In the genomic region with DNA sequence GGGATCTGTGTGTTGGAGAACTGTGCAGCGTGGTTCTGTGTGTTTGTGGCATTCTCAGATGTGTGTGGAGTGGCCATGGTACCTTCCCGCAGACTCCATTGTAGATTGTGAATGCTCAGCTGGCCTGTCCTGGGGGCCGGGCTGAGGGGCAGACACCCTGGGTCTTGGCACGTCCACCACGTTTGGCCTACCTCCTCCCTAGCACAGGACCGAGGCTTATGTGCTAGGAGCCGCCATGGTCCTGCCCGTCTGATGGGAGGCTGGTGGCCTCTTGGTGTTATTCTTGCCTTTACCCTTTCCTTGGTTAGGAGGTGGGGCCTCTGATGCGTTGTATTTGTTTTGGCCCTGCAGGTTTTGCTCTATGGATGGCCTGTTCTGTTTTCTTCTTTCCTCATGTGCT, we compare ENCODE assay signal across 19 cellular contexts. TPM values are rescaled to one million over a fixed set of nuclear protein-coding genes. Genes with fewer than 3 reads are reported as not detected.
DNase-seq lines count a peak whose midpoint lies in the region; ATAC-seq and TF ChIP-seq lines count a peak whose summit lies in the region.
"Had no signal": no experiment of that assay in that cellular context is flagged by ENCODE, and none has a peak within 500 bp of the region (broad histone marks: within the 10 kb centered on the region; RNA-seq: fewer than 3 reads in every experiment).

No MANE protein-coding gene starts in this region.

- H3K27ac ChIP-seq in SK-N-SH (ENCODE audit: low read depth in 2 of 2, low read length in 1 of 2): peak overlapping the region; percentile 50 to 68
- peak overlapping the region; percentile 60; the same call in 1 of the 2 replicates for H3K27ac ChIP-seq in MM.1S (ENCODE audit: low read length)
- peak overlapping the region; percentile 70 to 89 (median 82) for H3K27ac ChIP-seq in sigmoid colon
- no peak overlapping the region for H3K27ac ChIP-seq in PC-9
- H3K27ac ChIP-seq: 22Rv1; ascending aorta; BLaER1 treated with 17β-estradiol and CSF1 and Interleukin-3, amounts not matched to agents 10 nM and 100 nM; SK-N-MC; upper lobe of right lung had no signal

- no peaks in the 10 kb centered on the region for H3K9me3 ChIP-seq in SK-N-SH
- no peaks in the 10 kb centered on the region for H3K9me3 ChIP-seq in MM.1S (replicated peaks; ENCODE audit: insufficient read depth, low read length)
- H3K9me3 ChIP-seq in sigmoid colon: no peaks in the 10 kb centered on the region
- H3K9me3 ChIP-seq in PC-9 (ENCODE audit: insufficient read depth, low read depth): no peaks in the 10 kb centered on the region
- H3K9me3 ChIP-seq: ascending aorta; BLaER1 treated with 17β-estradiol and CSF1 and Interleukin-3, amounts not matched to agents 10 nM and 100 nM; upper lobe of right lung had no signal

- no peak for TF ChIP-seq CTCF in SK-N-SH (IDR thresholded peaks at IDR 0.05)
- TF ChIP-seq CTCF in MM.1S (IDR thresholded peaks at IDR 0.05; ENCODE audit: low read length): no peak
- no peak for TF ChIP-seq CTCF in chondrocyte (IDR thresholded peaks at IDR 0.05)
- no peak for TF ChIP-seq CTCF in sigmoid colon (IDR thresholded peaks at IDR 0.05)
- no peak for TF ChIP-seq CTCF in PC-9 (conservative IDR thresholded peaks at IDR 0.05)

- H3K36me3 Mint-ChIP-seq in chondrocyte (ENCODE audit: low read depth): peaks cover 2% of the 10 kb centered on the region

- POLR2A ChIA-PET in SK-N-SH (lab: Yijun Ruan, JAX): no interaction called here
- POLR2A ChIA-PET in PC-9 (lab: Charles Lee; ENCODE audit: unreplicated experiment): interaction anchor here (0.7 kb wide), 1 partner anchor 185 kb away, joined by 4 read pairs; no protein-coding TSS in a partner anchor

- H3K4me3 Mint-ChIP-seq in chondrocyte (ENCODE audit: unreplicated experiment): no peak overlapping the region

- H3K9me2 ChIP-seq in SK-N-SH (no peaks in the 10 kb centered on the region), MM.1S (replicated peaks; ENCODE audit: insufficient read depth, low read length) (no peaks in the 10 kb centered on the region), PC-9 (ENCODE audit: insufficient read depth) (no peaks in the 10 kb centered on the region)

- H4K20me1 ChIP-seq in SK-N-SH (ENCODE audit: insufficient read depth): peaks cover 38% of the 10 kb centered on the region
- H4K20me1 ChIP-seq in MM.1S (ENCODE audit: insufficient read depth, low read length): no peaks in the 10 kb centered on the region
- peaks cover 43% of the 10 kb centered on the region for H4K20me1 ChIP-seq in PC-9 (ENCODE audit: insufficient read depth)

- TF ChIP-seq POLR2A in sigmoid colon (IDR thresholded peaks at IDR 0.05): no peak

- no peak for DNase-seq in SK-N-SH
- DNase-seq in MM.1S: no peak
- no peak for DNase-seq in chondrocyte (ENCODE audit: low spot score)
- DNase-seq in sigmoid colon: no peak
- no peak for DNase-seq in NCI-H2107 treated with DMSO at 0.1 percent for 48 hours (lab: John Stamatoyannopoulos, UW; ENCODE audit: unreplicated experiment)
- DNase-seq in PC-9: no peak
- no peak for DNase-seq in NOMO-1 treated with dmso at 0.1 percent for 144 hours (lab: John Stamatoyannopoulos, UW; ENCODE audit: unreplicated experiment)
- DNase-seq: activated gamma-delta T cell, cortex of kidney, islet precursor cell, NCI-H1436, NCI-H226, upper lobe of right lung had no signal

- peak overlapping the region; percentile 91 for H3K27ac Mint-ChIP-seq in chondrocyte (ENCODE audit: unreplicated experiment)

- H3K27me3 Mint-ChIP-seq in chondrocyte (ENCODE audit: low read depth): no peaks in the 10 kb centered on the region

- H3K4me1 Mint-ChIP-seq in chondrocyte (ENCODE audit: low read depth): peaks cover 55% of the 10 kb centered on the region

- H3F3A ChIP-seq in SK-N-SH (replicated peaks; ENCODE audit: insufficient read depth) (peaks cover 10% of the 10 kb centered on the region), MM.1S (ENCODE audit: insufficient read depth, low read length) (peaks cover 31% of the 10 kb centered on the region), PC-9 (ENCODE audit: insufficient read depth, low read depth) (peaks cover 33% of the 10 kb centered on the region)

- H3K4me1 ChIP-seq in SK-N-SH (ENCODE audit: control insufficient read depth in 1 of 2, insufficient read depth in 2 of 2, low read depth in 1 of 2, low read length in 1 of 2): peaks cover 15 to 27% of the 10 kb centered on the region in 2 experiments
- H3K4me1 ChIP-seq in MM.1S (ENCODE audit: low read length): peaks cover 43% of the 10 kb centered on the region
- peaks cover 0 to 74% (median 67%) of the 10 kb centered on the region in 4 donors for H3K4me1 ChIP-seq in sigmoid colon
- H3K4me1 ChIP-seq in PC-9 (replicated peaks; ENCODE audit: insufficient read depth): peaks cover 39% of the 10 kb centered on the region

- H3K79me2 ChIP-seq in SK-N-SH (ENCODE audit: insufficient read depth) (peaks cover 41% of the 10 kb centered on the region), MM.1S (ENCODE audit: low read length) (peaks cover 59% of the 10 kb centered on the region), PC-9 (ENCODE audit: low read depth) (peaks cover 13% of the 10 kb centered on the region)

- H2AFZ ChIP-seq in SK-N-SH (ENCODE audit: low read depth) (no peak overlapping the region), MM.1S (ENCODE audit: low read length) (no peak overlapping the region), PC-9 (no peak overlapping the region)

- no peak overlapping the region for H3K4me3 ChIP-seq in SK-N-SH (ENCODE audit: low read depth in 2 of 2, low read length in 1 of 2)
- H3K4me3 ChIP-seq in MM.1S (ENCODE audit: low read length): no peak overlapping the region; the same call in 1 of the 2 replicates
- no peak overlapping the region for H3K4me3 ChIP-seq in sigmoid colon
- no peak overlapping the region for H3K4me3 ChIP-seq in PC-9
- H3K4me3 ChIP-seq: ascending aorta; BLaER1 treated with 17β-estradiol and CSF1 and Interleukin-3, amounts not matched to agents 10 nM and 100 nM; SK-N-MC; upper lobe of right lung had no signal

- H3K9ac ChIP-seq in SK-N-SH (no peak overlapping the region), MM.1S (ENCODE audit: low read length) (no peak overlapping the region)
- H3K9ac ChIP-seq: BLaER1 treated with 17β-estradiol and CSF1 and Interleukin-3, amounts not matched to agents 10 nM and 100 nM had no signal

- no peak for ATAC-seq in SK-N-SH treated with all-trans-retinoic acid at 6 μM for 48 hours
- ATAC-seq: sciatic nerve, upper lobe of right lung had no signal

- CTCF ChIA-PET in SK-N-SH (lab: Yijun Ruan, JAX): interaction anchor here (0.9 to 2.1 kb wide), 4 partner anchors 35 to 239 kb away, joined by 3 to 5 read pairs (median 3); a partner anchor contains a TSS
- CTCF ChIA-PET in PC-9 (lab: Charles Lee): interaction anchor here (1.2 kb wide), 1 partner anchor 193 kb away, joined by 5 read pairs; no protein-coding TSS in a partner anchor

- H3K27me3 ChIP-seq in SK-N-SH (ENCODE audit: insufficient read depth): no peaks in the 10 kb centered on the region
- H3K27me3 ChIP-seq in MM.1S (replicated peaks; ENCODE audit: insufficient read depth, low read length): no peaks in the 10 kb centered on the region
- H3K27me3 ChIP-seq in sigmoid colon: no peaks in the 10 kb centered on the region
- H3K27me3 ChIP-seq in PC-9 (ENCODE audit: insufficient read depth, low read depth): no peaks in the 10 kb centered on the region
- H3K27me3 ChIP-seq: ascending aorta; BLaER1 treated with 17β-estradiol and CSF1 and Interleukin-3, amounts not matched to agents 10 nM and 100 nM; upper lobe of right lung had no signal

- TF ChIP-seq EP300 in SK-N-SH (IDR thresholded peaks at IDR 0.05; ENCODE audit: borderline replicate concordance in 1 of 2, low read depth in 1 of 2, low read length in 1 of 2) (no peak), sigmoid colon (IDR thresholded peaks at IDR 0.05) (no peak)

- no peak for TF ChIP-seq RAD21 in SK-N-SH (IDR thresholded peaks at IDR 0.05; ENCODE audit: low read length)

- BruUV-seq in PC-9 (replicated peaks; lab: Mats Ljungman, UMichigan): no TSS peak

- 90% methylated on average over 5 of the region's 9 CpGs for WGBS in SK-N-SH (ENCODE audit: low lambda C conversion rate)
- WGBS in sigmoid colon, 2 donors: 92 to 93% methylated on average over 9 of the region's 9 CpGs

- intact Hi-C loops in sigmoid colon (cut with DNase I) (loop anchor here (5.0 kb wide), 3 partner anchors 33 to 322 kb away; a partner anchor contains a TSS), PC-9 (cut with micrococcal nuclease; ENCODE audit: unreplicated experiment) (loop anchor here (5.0 to 10.0 kb wide), 3 partner anchors 278 to 614 kb away; a partner anchor contains a TSS)

- H3K9me3 Mint-ChIP-seq in chondrocyte (ENCODE audit: low read depth): no peaks in the 10 kb centered on the region

- peaks cover 21 to 47% of the 10 kb centered on the region in 2 experiments for H3K36me3 ChIP-seq in SK-N-SH (replicated peaks in 1 of 2; ENCODE audit: control insufficient read depth in 1 of 2, insufficient read depth in 2 of 2, low read length in 1 of 2)
- peaks cover 9% of the 10 kb centered on the region for H3K36me3 ChIP-seq in MM.1S (replicated peaks; ENCODE audit: insufficient read depth, low read length)
- H3K36me3 ChIP-seq in sigmoid colon: peaks cover 0 to 14% (median 0%) of the 10 kb centered on the region in 4 donors
- 0 out of 2 replicates have a peak, but pooled peaks cover 8% of the 10 kb centered on the region for H3K36me3 ChIP-seq in PC-9 (ENCODE audit: low read depth)

- H3K4me2 ChIP-seq in SK-N-SH (no peak overlapping the region), MM.1S (ENCODE audit: low read depth, low read length) (peak overlapping the region; percentile 46), PC-9 (no peak overlapping the region)
- H3K4me2 ChIP-seq: BLaER1 treated with 17β-estradiol and CSF1 and Interleukin-3, amounts not matched to agents 10 nM and 100 nM had no signal

TF ChIP-seq in SK-N-SH, 30 proteins besides CTCF, POLR2A, EP300 and RAD21 (continues in another document):
- TF ChIP-seq FOXJ3 (CRISPR knock-in tag; IDR thresholded peaks at IDR 0.05): no peak

RNA-seq across cellular contexts. Expression of a gene that starts 25.1 kb away (rescaled TPM):
- polyA plus RNA-seq in SK-N-SH (2012; rRNA removed) (44.0 and 45.6 TPM in 2 replicates), sigmoid colon (10 to 100 TPM; 13.8 to 19.9 (median 17.1) TPM)
- polyA plus RNA-seq in SK-N-SH (2012; cell fraction: cytosol; rRNA removed): 41.0 and 45.9 TPM in 2 replicates
- polyA plus RNA-seq in SK-N-SH (2012; cell fraction: nucleus; rRNA removed): 32.7 and 40.3 TPM in 2 replicates
- total RNA-seq in chondrocyte (22.5 to 30.9 TPM (median 23.5 TPM) in 3 replicates), sigmoid colon (10 to 100 TPM; 33.9 to 51.6 (median 35.8) TPM), PC-9 (2021) (66.3 and 70.2 TPM in 2 replicates)

RNA-seq across cellular contexts. Expression of a gene that starts 25.3 kb away (rescaled TPM):
- 15.0 and 16.6 TPM in 2 replicates for polyA plus RNA-seq in SK-N-SH (2012; rRNA removed)
- 5.9 and 11.5 TPM in 2 replicates for polyA plus RNA-seq in SK-N-SH (2012; cell fraction: cytosol; rRNA removed)
- 24.2 and 29.6 TPM in 2 replicates for polyA plus RNA-seq in SK-N-SH (2012; cell fraction: nucleus; rRNA removed)
- 15.0 to 24.2 TPM (median 17.8 TPM) in 3 replicates for total RNA-seq in chondrocyte
- 10 to 100 TPM; 13.8 to 20.5 (median 14.8) TPM for total RNA-seq in sigmoid colon
- polyA plus RNA-seq in sigmoid colon: 10 to 100 TPM in 1 of 3 donors, 1 to 10 TPM in 2; 7.8 to 13.5 (median 8.8) TPM
- 15.1 and 20.9 TPM in 2 replicates for total RNA-seq in PC-9 (2021)

RNA-seq across cellular contexts. Expression of a gene that starts 55.1 kb away (rescaled TPM):
- not detected in 2 replicates for polyA plus RNA-seq in SK-N-SH (2012; rRNA removed)
- polyA plus RNA-seq in SK-N-SH (2012; cell fraction: cytosol; rRNA removed): not detected in 2 replicates
- not detected in 2 replicates for polyA plus RNA-seq in SK-N-SH (2012; cell fraction: nucleus; rRNA removed)
- not detected in 3 replicates for total RNA-seq in chondrocyte
- total RNA-seq in sigmoid colon: not detected
- not detected for polyA plus RNA-seq in sigmoid colon
- total RNA-seq in PC-9 (2021): not detected in 2 replicates
- total RNA-seq: ascending aorta, sciatic nerve, upper lobe of right lung had no signal
